Comparison of ENCODE assay signal across 8 cellular contexts in the genomic region with DNA sequence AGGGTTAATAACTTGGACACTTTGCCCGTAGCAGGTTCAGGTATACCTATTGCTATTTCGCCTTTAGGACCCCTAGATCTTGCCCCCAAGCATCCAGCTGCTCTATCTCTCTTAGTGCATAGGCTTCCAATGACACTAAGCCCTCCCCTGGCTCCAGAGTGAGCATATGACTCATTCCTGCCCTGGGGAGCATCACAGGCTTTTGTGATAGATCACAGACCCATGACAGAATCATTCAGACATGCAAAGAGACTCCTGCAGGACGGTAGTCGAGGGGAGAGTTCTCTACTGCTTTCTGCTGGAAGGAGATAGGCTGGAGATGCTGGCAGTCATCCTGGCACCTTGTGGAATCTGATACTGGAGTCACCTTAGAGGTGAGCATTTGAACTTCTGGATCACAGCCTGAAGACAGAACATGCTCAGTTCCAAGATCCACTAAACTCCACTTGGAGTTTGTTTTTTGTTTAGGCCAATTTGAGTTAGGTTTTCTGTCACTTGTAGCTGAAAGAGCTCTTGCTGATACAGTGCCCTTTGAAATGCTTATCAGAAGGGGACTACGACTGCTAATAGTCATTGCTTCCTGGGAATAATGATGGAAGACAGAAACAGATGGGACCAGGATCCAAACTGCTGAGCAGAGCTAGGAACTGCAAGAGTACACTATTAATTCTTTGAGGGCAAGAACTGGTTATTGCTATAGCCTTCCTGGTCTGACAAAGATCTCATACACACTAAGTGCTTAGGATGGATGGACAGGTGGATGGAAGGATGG. TPM values are rescaled to one million over a fixed set of nuclear protein-coding genes. Genes with fewer than 3 reads are reported as not detected.
DNase-seq lines count a peak whose midpoint lies in the region; ATAC-seq, FAIRE-seq and TF ChIP-seq lines count a peak whose summit lies in the region.

No MANE protein-coding gene starts in this region.

- H3K9me3 Mint-ChIP-seq in Caco-2 (ENCODE audit: unreplicated experiment), result no peaks in the 10 kb centered on the region
- no peaks in the 10 kb centered on the region for H3K9me3 Mint-ChIP-seq in mesothelial cell of epicardium

- no peaks in the 10 kb centered on the region for H3K36me3 ChIP-seq in Caco-2 (ENCODE audit: control insufficient read depth, insufficient read depth, low read length)
- H3K36me3 ChIP-seq in esophagus squamous epithelium, result no peaks in the 10 kb centered on the region

- no peaks in the 10 kb centered on the region for H3K27me3 Mint-ChIP-seq in Caco-2 (ENCODE audit: insufficient read depth, unreplicated experiment)
- H3K27me3 Mint-ChIP-seq in mesothelial cell of epicardium (ENCODE audit: low read depth), result no peaks in the 10 kb centered on the region

- H3K27ac Mint-ChIP-seq in Caco-2 (ENCODE audit: unreplicated experiment), result no peak overlapping the region
- peak overlapping the region; percentile 33 for H3K27ac Mint-ChIP-seq in mesothelial cell of epicardium

- peak overlapping the region in 2 of 4 donors; percentile 9 to 49 for H3K27ac ChIP-seq in esophagus squamous epithelium

- H3K4me1 ChIP-seq in Caco-2, result no peaks in the 10 kb centered on the region
- H3K4me1 ChIP-seq in esophagus squamous epithelium, result peaks cover 13 to 56% (median 26%) of the 10 kb centered on the region in 3 donors

- POLR2A ChIA-PET in Caco-2 (lab: Charles Lee), result no interaction called here

- TF ChIP-seq POLR2A in esophagus squamous epithelium (IDR thresholded peaks at IDR 0.05), result no peak

- H3K27me3 ChIP-seq in Caco-2 (replicated peaks; ENCODE audit: control insufficient read depth, insufficient read depth, low read length) (no peaks in the 10 kb centered on the region), esophagus squamous epithelium (no peaks in the 10 kb centered on the region)

- H3K9me3 ChIP-seq in Caco-2 (no peaks in the 10 kb centered on the region), esophagus squamous epithelium (no peaks in the 10 kb centered on the region)

- peak; percentile 53 for FAIRE-seq in GM19239 (lab: Jason Lieb, UNC)

- H3K36me3 Mint-ChIP-seq in Caco-2 (ENCODE audit: insufficient read depth, unreplicated experiment) (no peaks in the 10 kb centered on the region), mesothelial cell of epicardium (no peaks in the 10 kb centered on the region)

- TF ChIP-seq CTCF in Caco-2 (IDR thresholded peaks at IDR 0.05; ENCODE audit: insufficient read depth in 1 of 2, low read depth in 1 of 2, low read length in 1 of 2, severe bottlenecking in 1 of 2, unreplicated experiment in 1 of 2) (no peak), mesothelial cell of epicardium (IDR thresholded peaks at IDR 0.05; ENCODE audit: unreplicated experiment) (no peak), esophagus squamous epithelium (IDR thresholded peaks at IDR 0.05) (peak in 1 of 6 experiments; percentile 8)

- intact Hi-C loops in Caco-2 (cut with micrococcal nuclease; ENCODE audit: unreplicated experiment) (no loop called here), esophagus squamous epithelium (cut with DNase I) (no loop called here)

- no peak overlapping the region for H3K4me3 Mint-ChIP-seq in Caco-2 (ENCODE audit: unreplicated experiment)
- H3K4me3 Mint-ChIP-seq in mesothelial cell of epicardium, result no peak overlapping the region

- WGBS in esophagus squamous epithelium, 2 donors, result 22 to 23% methylated on average over 5 of the region's 5 CpGs

- CTCF ChIA-PET in Caco-2 (lab: Charles Lee), result no interaction called here

- H3K4me3 ChIP-seq in Caco-2 (ENCODE audit: low read depth, low read length), result no peak overlapping the region
- H3K4me3 ChIP-seq in esophagus squamous epithelium, result no peak overlapping the region

- DNase-seq in Caco-2 (peak; percentile 19 to 42), GM19239 (ENCODE audit: insufficient read length, low spot score) (no peak), RPMI7951 (ENCODE audit: low read depth) (peak; percentile 93), ecto neural progenitor cell (ENCODE audit: low spot score) (peak; percentile 68), mesothelial cell of epicardium (ENCODE audit: low spot score in 2 of 2, unreplicated experiment in 2 of 2) (no peak), esophagus squamous epithelium (lab: John Stamatoyannopoulos, UW) (no peak)

- BruUV-seq in Caco-2 (replicated peaks; lab: Mats Ljungman, UMichigan), result no TSS peak

- H3K4me1 Mint-ChIP-seq in Caco-2 (ENCODE audit: low read depth, unreplicated experiment) (no peaks in the 10 kb centered on the region), mesothelial cell of epicardium (peaks cover 27% of the 10 kb centered on the region)

- ATAC-seq in HG03342 (IDR thresholded peaks at IDR 0.05; ENCODE audit: unreplicated experiment) (peak; percentile 91), GM21528 (IDR thresholded peaks at IDR 0.05; ENCODE audit: low FRiP score, unreplicated experiment) (no peak)

RNA-seq across cellular contexts. Expression of a gene that starts 11.0 kb away (rescaled TPM):
- total RNA-seq in Caco-2 (2022) (0.29 and 0.63 TPM in 2 replicates), mesothelial cell of epicardium (1.8 to 2.1 TPM (median 1.9 TPM) in 3 replicates), esophagus squamous epithelium (10 to 100 TPM; 11.0 to 15.0 (median 12.9) TPM)
- total RNA-seq in RPMI7951 (2014; rRNA removed; shearing (Covaris generic)), result 16.7 and 17.5 TPM in 2 replicates

RNA-seq across cellular contexts. Expression of a gene that starts 24.9 kb away (rescaled TPM):
- 0.23 and 0.52 TPM in 2 replicates for total RNA-seq in Caco-2 (2022)
- 4.1 and 4.8 TPM in 2 replicates for total RNA-seq in RPMI7951 (2014; rRNA removed; shearing (Covaris generic))
- total RNA-seq in mesothelial cell of epicardium, result 9.0 to 10.4 TPM (median 10.0 TPM) in 3 replicates
- total RNA-seq in esophagus squamous epithelium, result 1 to 10 TPM; 3.4 to 9.0 (median 4.8) TPM

RNA-seq across cellular contexts. Expression of a gene that starts 45.2 kb away (rescaled TPM):
- total RNA-seq in Caco-2 (2022) (not detected in 2 replicates), mesothelial cell of epicardium (not detected in 3 replicates), esophagus squamous epithelium (under 1 TPM in 1 of 4 donors, not detected in 3; 0.38 TPM)
- total RNA-seq in RPMI7951 (2014; rRNA removed; shearing (Covaris generic)), result not detected in 2 replicates

Comparison
In these comparisons a context has a peak if more than half of its experiments do, and no peak if none do; other contexts are left out.
1. DNase-seq: peak in Caco-2 (2 of 2), RPMI7951 (single experiment) and ecto neural progenitor cell (single experiment); none in GM19239 (single experiment), mesothelial cell of epicardium (0 of 2) and esophagus squamous epithelium (single experiment).